Comparison of ENCODE assay signal across 8 cellular contexts in the genomic region with DNA sequence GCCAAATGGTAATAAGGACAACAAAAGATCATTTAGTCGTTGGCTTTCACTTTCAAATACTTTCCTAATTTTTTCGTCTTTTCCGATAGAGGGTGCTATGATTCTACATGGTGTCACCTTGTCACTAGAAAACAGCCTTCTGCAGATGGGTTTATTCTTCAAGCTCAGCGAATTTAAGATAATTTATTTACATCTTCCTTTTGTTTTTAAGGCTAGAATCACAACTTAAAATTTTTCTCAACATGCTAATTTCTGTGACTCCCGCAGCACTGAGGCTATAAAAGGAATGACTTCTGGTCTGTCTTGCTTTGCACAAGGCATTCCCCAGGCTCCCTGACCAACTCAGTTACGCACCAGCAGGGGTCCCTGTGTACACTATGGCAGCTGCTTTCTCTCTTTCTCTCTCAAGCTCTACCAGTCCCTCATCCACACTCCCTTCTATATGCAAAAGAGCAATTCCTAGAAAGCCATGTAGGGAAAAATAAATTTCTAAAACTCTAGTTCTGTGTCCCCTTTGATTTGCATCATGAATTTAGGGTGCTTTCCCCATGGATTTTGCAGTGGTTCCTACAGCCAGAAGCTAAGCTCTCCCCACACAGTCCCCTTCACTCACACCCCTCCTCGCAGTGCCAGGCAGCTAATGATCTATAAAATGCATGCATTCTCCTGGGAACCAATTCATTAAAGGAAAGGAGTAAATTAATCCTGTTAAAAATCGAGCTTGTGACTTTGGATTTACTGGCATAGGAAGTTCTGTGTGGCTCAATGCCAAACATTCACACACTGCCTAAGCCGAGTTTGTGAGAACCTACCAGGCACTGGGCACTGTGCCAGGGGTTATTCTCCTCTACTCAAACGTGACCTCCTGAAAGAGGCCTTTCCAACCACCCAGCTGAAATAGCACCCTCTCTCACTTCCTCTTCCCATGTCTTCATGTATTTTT.
DNase-seq lines count a peak whose midpoint lies in the region; ATAC-seq, FAIRE-seq and TF ChIP-seq lines count a peak whose summit lies in the region.

No MANE protein-coding gene starts in this region.

- ATAC-seq in activated CD8-positive, alpha-beta memory T cell treated with anti-CD3 and anti-CD28 coated beads, Interleukin-2, amount 10 ng/mL, durations not matched to agents 7 days and 5 days, result peak; percentile 78
- ATAC-seq in right cardiac atrium, result peak; percentile 92 to 93

- no peaks in the 10 kb centered on the region for H3K36me3 Mint-ChIP-seq in activated CD8-positive, alpha-beta memory T cell treated with anti-CD3 and anti-CD28 coated beads, Interleukin-2, amount 10 ng/mL, durations not matched to agents 7 days and 5 days
- H3K36me3 Mint-ChIP-seq in HFFc6 (ENCODE audit: low read depth) (no peaks in the 10 kb centered on the region), astrocyte (ENCODE audit: low read depth, unreplicated experiment) (no peaks in the 10 kb centered on the region)

- FAIRE-seq in astrocyte (lab: Jason Lieb, UNC), result peak; percentile 26

- H3K4me2 ChIP-seq in Loucy (ENCODE audit: low read depth, low read length, poor library complexity, severe bottlenecking) (peak overlapping the region; percentile 90), astrocyte (ENCODE audit: low read length) (peak overlapping the region; percentile 68)

- CTCF ChIA-PET in activated CD8-positive, alpha-beta memory T cell treated with anti-CD3 and anti-CD28 coated beads, Interleukin-2, amount 10 ng/mL, durations not matched to agents 7 days and 5 days (lab: Charles Lee), result interaction anchor here (0.7 to 1.9 kb wide), 12 partner anchors 9 to 264 kb away, joined by 3 to 11 read pairs (median 4); partner anchors contain the start of genes DCDC2 and MRS2

- DNase-seq in activated CD8-positive, alpha-beta memory T cell treated with anti-CD3 and anti-CD28 coated beads, Interleukin-2, amount 10 ng/mL, durations not matched to agents 7 days and 5 days, result peak; percentile 55
- no peak for DNase-seq in activated CD8-positive, alpha-beta memory T cell treated with anti-CD3 and anti-CD28 coated beads, Interleukin-2, amount 50 U/mL, for 48 hours
- peak; percentile 59 for DNase-seq in HFFc6
- DNase-seq in Peyer's patch, result peak in 2 of 3 donors; percentile 19 to 72
- peak; percentile 75 for DNase-seq in astrocyte (ENCODE audit: low read depth)
- peak; percentile 62 to 85 (median 81) for DNase-seq in right cardiac atrium
- DNase-seq in renal cortical epithelial cell (ENCODE audit: low read depth), result peak; percentile 99

- 6% methylated on average over 10 of the region's 10 CpGs for WGBS in right cardiac atrium

- H3K36me3 ChIP-seq in Loucy (ENCODE audit: insufficient read depth, low read length) (no peaks in the 10 kb centered on the region), Peyer's patch (no peaks in the 10 kb centered on the region), astrocyte (ENCODE audit: insufficient read depth, low read length) (no peaks in the 10 kb centered on the region)

- H3K9ac ChIP-seq in Loucy (ENCODE audit: low read depth, low read length, poor library complexity, severe bottlenecking) (no peak overlapping the region), astrocyte (ENCODE audit: low read length) (no peak overlapping the region)

- H3K9me3 Mint-ChIP-seq in activated CD8-positive, alpha-beta memory T cell treated with anti-CD3 and anti-CD28 coated beads, Interleukin-2, amount 10 ng/mL, durations not matched to agents 7 days and 5 days (ENCODE audit: low read depth), result no peaks in the 10 kb centered on the region
- H3K9me3 Mint-ChIP-seq in HFFc6 (peaks cover 7% of the 10 kb centered on the region; the same call in 1 of the 2 replicates), astrocyte (ENCODE audit: unreplicated experiment) (peaks cover 1% of the 10 kb centered on the region)

- no peaks in the 10 kb centered on the region for H3K9me3 ChIP-seq in Loucy (ENCODE audit: insufficient read depth, low read depth, low read length)
- no peaks in the 10 kb centered on the region for H3K9me3 ChIP-seq in Peyer's patch
- no peaks in the 10 kb centered on the region for H3K9me3 ChIP-seq in astrocyte (ENCODE audit: insufficient read depth, low read depth, low read length)
- no peaks in the 10 kb centered on the region for H3K9me3 ChIP-seq in right cardiac atrium (ENCODE audit: control insufficient read depth, low read length)

- H3K27me3 ChIP-seq in Loucy (ENCODE audit: insufficient read depth, low read length, poor library complexity, severe bottlenecking), result no peaks in the 10 kb centered on the region
- no peaks in the 10 kb centered on the region for H3K27me3 ChIP-seq in Peyer's patch
- peaks cover 5% of the 10 kb centered on the region for H3K27me3 ChIP-seq in astrocyte (ENCODE audit: insufficient read depth, low read length)
- H3K27me3 ChIP-seq in right cardiac atrium (ENCODE audit: control insufficient read depth, insufficient read depth), result no peaks in the 10 kb centered on the region

- no peaks in the 10 kb centered on the region for H3F3A ChIP-seq in Loucy (ENCODE audit: low read depth)

- peak overlapping the region; percentile 96 for H2AFZ ChIP-seq in Loucy (ENCODE audit: low read length)
- H2AFZ ChIP-seq in astrocyte (ENCODE audit: low read depth, low read length), result no peak overlapping the region

- no peak overlapping the region for H3K4me3 Mint-ChIP-seq in activated CD8-positive, alpha-beta memory T cell treated with anti-CD3 and anti-CD28 coated beads, Interleukin-2, amount 10 ng/mL, durations not matched to agents 7 days and 5 days
- H3K4me3 Mint-ChIP-seq in HFFc6 (peak overlapping the region; percentile 59), astrocyte (ENCODE audit: unreplicated experiment) (peak overlapping the region; percentile 74)

- no peak for TF ChIP-seq POLR2A in Peyer's patch (IDR thresholded peaks at IDR 0.05)

- H3K27me3 Mint-ChIP-seq in activated CD8-positive, alpha-beta memory T cell treated with anti-CD3 and anti-CD28 coated beads, Interleukin-2, amount 10 ng/mL, durations not matched to agents 7 days and 5 days, result peaks cover 14% of the 10 kb centered on the region
- H3K27me3 Mint-ChIP-seq in HFFc6 (ENCODE audit: insufficient read depth), result peaks cover 4% of the 10 kb centered on the region
- H3K27me3 Mint-ChIP-seq in astrocyte (ENCODE audit: low read depth, unreplicated experiment), result peaks cover 3% of the 10 kb centered on the region

- intact Hi-C loops in right cardiac atrium (cut with DNase I), result loop anchor here (5.0 to 10.0 kb wide), 3 partner anchors 101 to 109 kb away; no protein-coding TSS in a partner anchor

- H3K4me1 Mint-ChIP-seq in activated CD8-positive, alpha-beta memory T cell treated with anti-CD3 and anti-CD28 coated beads, Interleukin-2, amount 10 ng/mL, durations not matched to agents 7 days and 5 days, result peaks cover 5% of the 10 kb centered on the region
- H3K4me1 Mint-ChIP-seq in HFFc6 (ENCODE audit: low read depth), result no peaks in the 10 kb centered on the region
- no peaks in the 10 kb centered on the region for H3K4me1 Mint-ChIP-seq in astrocyte (ENCODE audit: low read depth, unreplicated experiment)

- H3K9me2 ChIP-seq in Loucy (replicated peaks; ENCODE audit: low read depth, low read length), result no peaks in the 10 kb centered on the region

- H3K79me2 ChIP-seq in Loucy (ENCODE audit: insufficient read depth, low read length) (no peaks in the 10 kb centered on the region), astrocyte (ENCODE audit: insufficient read depth, low read length) (no peaks in the 10 kb centered on the region)

- H3K4me1 ChIP-seq in Loucy (ENCODE audit: insufficient read depth, low read length, poor library complexity, severe bottlenecking) (no peaks in the 10 kb centered on the region), Peyer's patch (peaks cover 0 to 9% (median 0%) of the 10 kb centered on the region in 4 donors), astrocyte (ENCODE audit: insufficient read depth, low read length) (peaks cover 6% of the 10 kb centered on the region), right cardiac atrium (ENCODE audit: control insufficient read depth, insufficient read depth, low read length) (no peaks in the 10 kb centered on the region)

- no peak overlapping the region for H3K27ac ChIP-seq in Peyer's patch
- no peak overlapping the region for H3K27ac ChIP-seq in astrocyte (ENCODE audit: low read depth, low read length)
- H3K27ac ChIP-seq in right cardiac atrium (ENCODE audit: low read length), result no peak overlapping the region

- H3K4me3 ChIP-seq in Loucy (ENCODE audit: low read length, poor library complexity, severe bottlenecking) (peak overlapping the region; percentile 73), Peyer's patch (no peak overlapping the region), astrocyte (ENCODE audit: insufficient read depth, low read depth, low read length) (peak overlapping the region; percentile 21), right cardiac atrium (ENCODE audit: low read length) (peak overlapping the region; percentile 22)

- TF ChIP-seq CTCF in HFFc6 (IDR thresholded peaks at IDR 0.05), result peak; percentile 79
- TF ChIP-seq CTCF in Loucy (conservative IDR thresholded peaks at IDR 0.05; ENCODE audit: low read length), result peak; percentile 89
- TF ChIP-seq CTCF in Peyer's patch (IDR thresholded peaks at IDR 0.05), result peak in 4 of 6 experiments; percentile 19 to 51 (median 49)
- TF ChIP-seq CTCF in astrocyte (IDR thresholded peaks at IDR 0.05; ENCODE audit: insufficient read depth, low read depth, low read length), result peak; percentile 79

- H4K20me1 ChIP-seq in Loucy (ENCODE audit: insufficient read depth, low read length, poor library complexity, severe bottlenecking) (no peaks in the 10 kb centered on the region), astrocyte (ENCODE audit: insufficient read depth, low read length) (no peaks in the 10 kb centered on the region)

- no peak overlapping the region for H3K27ac Mint-ChIP-seq in activated CD8-positive, alpha-beta memory T cell treated with anti-CD3 and anti-CD28 coated beads, Interleukin-2, amount 10 ng/mL, durations not matched to agents 7 days and 5 days
- no peak overlapping the region for H3K27ac Mint-ChIP-seq in HFFc6
- H3K27ac Mint-ChIP-seq in astrocyte (ENCODE audit: unreplicated experiment), result peak overlapping the region; percentile 67

Comparison
In these comparisons a context has a peak if more than half of its experiments do, and no peak if none do; other contexts are left out.
1. H3K4me3 ChIP-seq: peak in Loucy (single experiment), astrocyte (single experiment) and right cardiac atrium (single experiment); none in Peyer's patch (0 of 4).
2. Peak in every context shown above with its lines, with median percentiles within 50 percentile points of each other: CTCF ChIP-seq.